ENCODE assay signal across 9 cellular contexts in the genomic region with DNA sequence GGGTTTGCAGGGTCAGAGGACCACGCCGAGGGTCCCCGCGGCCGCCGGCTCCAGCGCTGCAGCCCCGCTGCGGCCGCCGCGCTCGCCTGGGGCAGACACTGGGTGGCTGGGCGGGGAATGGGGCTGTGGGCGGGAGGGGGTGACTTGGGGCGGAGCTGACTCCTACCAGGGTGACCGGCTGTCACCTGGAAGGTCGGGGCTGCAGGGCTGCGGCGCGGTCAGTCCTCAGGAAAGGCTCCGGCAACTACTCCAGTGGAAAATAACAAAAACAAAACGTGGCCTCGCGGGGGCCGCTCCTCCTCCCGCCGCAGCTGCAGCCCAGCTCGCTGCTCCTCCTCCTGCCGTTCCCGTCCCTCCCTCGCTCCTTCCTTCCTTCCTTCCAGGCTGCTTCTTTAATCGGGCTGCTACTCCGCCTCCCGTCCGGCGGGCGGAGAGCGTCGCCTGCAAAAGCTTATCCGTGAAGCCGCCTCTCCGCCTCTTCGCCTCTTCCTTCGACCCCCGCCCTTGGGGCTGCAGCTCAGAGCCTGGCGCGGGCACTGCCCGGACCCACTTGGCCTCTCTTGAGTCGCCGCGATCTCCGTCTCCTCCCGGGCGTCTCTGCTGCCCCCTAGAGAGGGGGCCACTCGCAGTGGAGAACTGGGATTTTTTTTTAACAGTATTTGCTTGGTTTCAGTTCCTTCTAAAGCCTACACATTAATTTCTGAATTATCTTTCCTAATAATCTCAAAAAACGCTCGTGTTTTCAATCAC. TPM values are rescaled to one million over a fixed set of nuclear protein-coding genes. Genes with fewer than 3 reads are reported as not detected.
A peak's percentile ranks its signal among the peaks of the same experiment; 100 is the strongest.
DNase-seq lines count a peak whose midpoint lies in the region; ATAC-seq, FAIRE-seq and TF ChIP-seq lines count a peak whose summit lies in the region.
"Had no signal": no experiment of that assay in that cellular context is flagged by ENCODE, and none has a peak within 500 bp of the region (broad histone marks: within the 10 kb centered on the region; RNA-seq: fewer than 3 reads in every experiment).

A gene with protein sequence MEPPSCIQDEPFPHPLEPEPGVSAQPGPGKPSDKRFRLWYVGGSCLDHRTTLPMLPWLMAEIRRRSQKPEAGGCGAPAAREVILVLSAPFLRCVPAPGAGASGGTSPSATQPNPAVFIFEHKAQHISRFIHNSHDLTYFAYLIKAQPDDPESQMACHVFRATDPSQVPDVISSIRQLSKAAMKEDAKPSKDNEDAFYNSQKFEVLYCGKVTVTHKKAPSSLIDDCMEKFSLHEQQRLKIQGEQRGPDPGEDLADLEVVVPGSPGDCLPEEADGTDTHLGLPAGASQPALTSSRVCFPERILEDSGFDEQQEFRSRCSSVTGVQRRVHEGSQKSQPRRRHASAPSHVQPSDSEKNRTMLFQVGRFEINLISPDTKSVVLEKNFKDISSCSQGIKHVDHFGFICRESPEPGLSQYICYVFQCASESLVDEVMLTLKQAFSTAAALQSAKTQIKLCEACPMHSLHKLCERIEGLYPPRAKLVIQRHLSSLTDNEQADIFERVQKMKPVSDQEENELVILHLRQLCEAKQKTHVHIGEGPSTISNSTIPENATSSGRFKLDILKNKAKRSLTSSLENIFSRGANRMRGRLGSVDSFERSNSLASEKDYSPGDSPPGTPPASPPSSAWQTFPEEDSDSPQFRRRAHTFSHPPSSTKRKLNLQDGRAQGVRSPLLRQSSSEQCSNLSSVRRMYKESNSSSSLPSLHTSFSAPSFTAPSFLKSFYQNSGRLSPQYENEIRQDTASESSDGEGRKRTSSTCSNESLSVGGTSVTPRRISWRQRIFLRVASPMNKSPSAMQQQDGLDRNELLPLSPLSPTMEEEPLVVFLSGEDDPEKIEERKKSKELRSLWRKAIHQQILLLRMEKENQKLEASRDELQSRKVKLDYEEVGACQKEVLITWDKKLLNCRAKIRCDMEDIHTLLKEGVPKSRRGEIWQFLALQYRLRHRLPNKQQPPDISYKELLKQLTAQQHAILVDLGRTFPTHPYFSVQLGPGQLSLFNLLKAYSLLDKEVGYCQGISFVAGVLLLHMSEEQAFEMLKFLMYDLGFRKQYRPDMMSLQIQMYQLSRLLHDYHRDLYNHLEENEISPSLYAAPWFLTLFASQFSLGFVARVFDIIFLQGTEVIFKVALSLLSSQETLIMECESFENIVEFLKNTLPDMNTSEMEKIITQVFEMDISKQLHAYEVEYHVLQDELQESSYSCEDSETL (N-terminal part only) (minus strand): TSS at position 100 of the 750 bp plus-strand sequence. CDS start 402 bp downstream, outside the sequence.

- no peaks in the 10 kb centered on the region for H3K27me3 ChIP-seq in GM12878 (replicated peaks in 1 of 2; ENCODE audit: control insufficient read depth in 2 of 2, insufficient read depth in 2 of 2, low read length in 1 of 2)

- BruUV-seq in GM12878 (replicated peaks; lab: Mats Ljungman, UMichigan), result no TSS peak

- peak within 1 kb of the TSS; percentile 62 for H3K9ac ChIP-seq in GM12878 (ENCODE audit: control insufficient read depth, insufficient read depth, low read length)

- TF ChIP-seq CTCF in GM12878 (IDR thresholded peaks at IDR 0.05 in 2 of 3, conservative IDR thresholded peaks at IDR 0.05 in 1 of 3; ENCODE audit: control insufficient read depth in 2 of 3, extremely low read depth in 1 of 3, insufficient read depth in 1 of 3, low read depth in 3 of 3, low read length in 3 of 3), result peak; percentile 81 to 88 (median 86)

- peak; percentile 73 for TF ChIP-seq POLR2A in GM12878 (IDR thresholded peaks at IDR 0.05; ENCODE audit: low read depth, low read length)

- H3K36me3 Mint-ChIP-seq in T-helper 1 cell treated with Interleukin-12 subunit alpha and Interleukin-12 subunit beta and Interleukin-4 antibody, amounts not matched to agents 30 μg/mL and 1 μg/mL, for 36 hours (ENCODE audit: low read depth), result peaks cover 3% of the 10 kb centered on the region

- peaks cover 43% of the 10 kb centered on the region for H3K79me2 ChIP-seq in GM12878 (ENCODE audit: control insufficient read depth, insufficient read depth, low read length)

- peak within 1 kb of the TSS; percentile 87 for H2AFZ ChIP-seq in GM12878 (ENCODE audit: control insufficient read depth, low read depth, low read length)

- intact Hi-C loops in GM12878 (cut with micrococcal nuclease; ENCODE audit: unreplicated experiment), result loop anchor here (1.0 to 5.0 kb wide), 3 partner anchors 67 to 185 kb away; a partner anchor contains a TSS

- TF ChIP-seq RAD21 in GM12878 (IDR thresholded peaks at IDR 0.05; ENCODE audit: insufficient read depth, low read depth, low read length), result peak; percentile 82

- TF ChIP-seq EP300 in GM12878 (IDR thresholded peaks at IDR 0.05; ENCODE audit: borderline replicate concordance in 1 of 2, control insufficient read depth in 1 of 2, low read depth in 2 of 2, low read length in 2 of 2), result peak in 1 of 2 experiments; percentile 84; a peak in 2 of 4 replicates

- CTCF ChIA-PET in GM12878 (lab: Yijun Ruan, JAX), result interaction anchor here (0.6 to 3.5 kb wide), 26 partner anchors 10 to 155 kb away, joined by 3 to 47 read pairs (median 4); a partner anchor contains a TSS

- H3K27ac Mint-ChIP-seq in T-helper 1 cell treated with Interleukin-12 subunit alpha and Interleukin-12 subunit beta and Interleukin-4 antibody, amounts not matched to agents 30 μg/mL and 1 μg/mL, for 36 hours, result peak within 1 kb of the TSS; percentile 66

- SMC1A ChIA-PET in GM12878 (lab: Charles Lee; ENCODE audit: uncharacterized antibody, unreplicated experiment), result interaction anchor here (0.6 to 5.7 kb wide), 16 partner anchors 14 to 259 kb away, joined by 3 to 75 read pairs (median 3); no protein-coding TSS in a partner anchor

- no peaks in the 10 kb centered on the region for H3K9me3 ChIP-seq in GM12878 (replicated peaks; ENCODE audit: control insufficient read depth, insufficient read depth, low read length)

- H3K9me3 Mint-ChIP-seq in T-helper 1 cell treated with Interleukin-12 subunit alpha and Interleukin-12 subunit beta and Interleukin-4 antibody, amounts not matched to agents 30 μg/mL and 1 μg/mL, for 36 hours, result no peaks in the 10 kb centered on the region

- POLR2A ChIA-PET in GM12878 (lab: Charles Lee), result interaction anchor here (1.5 kb wide), 1 partner anchor 109 kb away, joined by 6 read pairs; no protein-coding TSS in a partner anchor

- DNase-seq in NCI-H2107 treated with DMSO at 0.1 percent for 48 hours (lab: John Stamatoyannopoulos, UW; ENCODE audit: unreplicated experiment) (peak; percentile 50), NCI-H2107 (lab: John Stamatoyannopoulos, UW) (no peak), NCI-H128 (lab: John Stamatoyannopoulos, UW; ENCODE audit: unreplicated experiment) (peak; percentile 69), GM12878 (ENCODE audit: low read depth, low spot score) (peak; percentile 66), hippocampal formation (lab: John Stamatoyannopoulos, UW) (peak; percentile 69 to 80), putamen (ENCODE audit: low spot score) (peak; percentile 84)

- no peaks in the 10 kb centered on the region for H3K36me3 ChIP-seq in GM12878 (ENCODE audit: control insufficient read depth in 2 of 2, insufficient read depth in 2 of 2, low read length in 1 of 2)

- H3K4me3 ChIP-seq in GM12878, result peak within 1 kb of the TSS; percentile 82

- peaks cover 16% of the 10 kb centered on the region for H3K4me1 Mint-ChIP-seq in T-helper 1 cell treated with Interleukin-12 subunit alpha and Interleukin-12 subunit beta and Interleukin-4 antibody, amounts not matched to agents 30 μg/mL and 1 μg/mL, for 36 hours (ENCODE audit: low read depth)

- H3K27ac ChIP-seq in GM12878 (ENCODE audit: control insufficient read depth, insufficient read depth), result peak within 1 kb of the TSS; percentile 55

- H3K4me3 Mint-ChIP-seq in T-helper 1 cell treated with Interleukin-12 subunit alpha and Interleukin-12 subunit beta and Interleukin-4 antibody, amounts not matched to agents 30 μg/mL and 1 μg/mL, for 36 hours, result peak within 1 kb of the TSS; percentile 98

- under 1% methylated on average over 50 of the region's 58 CpGs for WGBS in GM12878 (ENCODE audit: insufficient coverage, insufficient replicate concordance, low lambda C conversion rate, missing lambda C conversion rate)

- peak within 1 kb of the TSS; percentile 76 for H3K4me2 ChIP-seq in GM12878 (ENCODE audit: control insufficient read depth, insufficient read depth)

- peak; percentile 70 for FAIRE-seq in GM12878 (lab: Jason Lieb, UNC)
- FAIRE-seq: G401.6 had no signal

- ATAC-seq in HG02840 (IDR thresholded peaks at IDR 0.05; ENCODE audit: low FRiP score, unreplicated experiment) (peak; percentile 80), GM12878 (peak; percentile 86)

- H3K4me1 ChIP-seq in GM12878 (ENCODE audit: control insufficient read depth, insufficient read depth, low read length), result peaks cover 8% of the 10 kb centered on the region

- peaks cover 64% of the 10 kb centered on the region for H3K27me3 Mint-ChIP-seq in T-helper 1 cell treated with Interleukin-12 subunit alpha and Interleukin-12 subunit beta and Interleukin-4 antibody, amounts not matched to agents 30 μg/mL and 1 μg/mL, for 36 hours (ENCODE audit: low read depth)

- RAD21 ChIA-PET in GM12878 (lab: Charles Lee; ENCODE audit: unreplicated experiment), result interaction anchor here (0.6 to 3.6 kb wide), 15 partner anchors 31 to 182 kb away, joined by 3 to 46 read pairs (median 4); a partner anchor contains a TSS

- in situ Hi-C loops in GM12878 (cut with MboI), result no loop called here

- H4K20me1 ChIP-seq in GM12878 (ENCODE audit: control insufficient read depth, insufficient read depth), result no peaks in the 10 kb centered on the region

TF ChIP-seq in GM12878, 131 proteins besides CTCF, POLR2A, EP300 and RAD21 (continues in another document):
- TF ChIP-seq TAF1 (IDR thresholded peaks at IDR 0.05; ENCODE audit: borderline replicate concordance, low read depth, low read length) (peak; percentile 23; the same call in 1 of the 2 replicates), STAT1 (conservative IDR thresholded peaks at IDR 0.05) (peak; percentile 61; the same call in 1 of the 2 replicates)

RNA-seq across cellular contexts. Expression of the gene that starts here (rescaled TPM):
- total RNA-seq in GM12878 (2013; cell fraction: nucleolus; rRNA removed), result 25.7 and 28.4 TPM in 2 replicates
- total RNA-seq in GM12878 (2014; rRNA removed), result 29.1 and 30.5 TPM in 2 replicates
- total RNA-seq in GM12878 (2014; rRNA removed; fragmentation: Illumina TruSeq; extraction: Trizol), result 31.9 and 32.0 TPM in 2 replicates
- total RNA-seq in GM12878 (2021), result 38.0 and 38.6 TPM in 2 replicates
- polyA plus RNA-seq in GM12878 (2011; ENCODE audit: low read depth), result 6.8 TPM
- polyA plus RNA-seq in GM12878 (2011; rRNA removed), result 18.4 and 19.5 TPM in 2 replicates
- 20.7 and 21.1 TPM in 2 replicates for polyA plus RNA-seq in GM12878 (2011; cell fraction: cytosol; rRNA removed)
- 25.5 and 35.4 TPM in 2 replicates for polyA plus RNA-seq in GM12878 (2011; cell fraction: nucleus; rRNA removed)
- polyA plus RNA-seq in GM12878 (2012), result 14.4 and 16.9 TPM in 2 replicates
- polyA plus RNA-seq in GM12878 (2014; fragmentation: Illumina TruSeq; extraction: Trizol), result 30.4 and 33.3 TPM in 2 replicates
- 10 to 100 TPM; 11.0 to 11.9 TPM for polyA plus RNA-seq in GM12878 (2014; fragmentation: Nextera tagmentation; extraction: Ambion mirVana)
- polyA plus RNA-seq in GM12878 (2014; rRNA removed), result 26.4 and 27.3 TPM in 2 replicates
- 10 to 100 TPM; 23.3 to 24.6 TPM for polyA plus RNA-seq in GM12878 (2016; fragmentation: Nextera tagmentation; extraction: Ambion mirVana)
- polyA minus RNA-seq in GM12878 (2011; rRNA and poly(A)+ RNA removed), result 36.4 and 38.9 TPM in 2 replicates
- polyA minus RNA-seq in GM12878 (2011; cell fraction: cytosol; rRNA and poly(A)+ RNA removed), result 11.6 and 13.9 TPM in 2 replicates
- 15.0 and 21.8 TPM in 2 replicates for polyA minus RNA-seq in GM12878 (2011; cell fraction: nucleus; rRNA and poly(A)+ RNA removed)
